9 cellular contexts compared by ENCODE assay signal in genomic region chr13:80276371-80277289, GRCh38.
A peak's percentile ranks its signal among the peaks of the same experiment; 100 is the strongest.
DNase-seq lines count a peak whose midpoint lies in the region; ATAC-seq lines count a peak whose summit lies in the region.
"Had no signal": no experiment of that assay in that cellular context is flagged by ENCODE, and none has a peak within 500 bp of the region (broad histone marks: within the 10 kb centered on the region; RNA-seq: fewer than 3 reads in every experiment).

No MANE protein-coding gene starts in this region.

- peak; percentile 68 for DNase-seq in EL
- peak; percentile 66 for DNase-seq in NCI-H2196 (lab: John Stamatoyannopoulos, UW; ENCODE audit: unreplicated experiment)
- peak; percentile 31 for DNase-seq in dedifferentiated amniotic fluid mesenchymal stem cell (ENCODE audit: extremely low spot score)
- DNase-seq in midbrain (lab: John Stamatoyannopoulos, UW): peak; percentile 68
- DNase-seq in 8988T: no peak
- DNase-seq in stimulated activated CD4-positive, alpha-beta T cell treated with anti-CD3 and anti-CD28 coated beads, Interleukin-2, amount 100 ng/mL, for 24 hours: no peak
- DNase-seq: left cardiac atrium had no signal

- ATAC-seq in HG02970 (IDR thresholded peaks at IDR 0.05; ENCODE audit: low FRiP score, unreplicated experiment) (no peak), HG03175 (IDR thresholded peaks at IDR 0.05; ENCODE audit: unreplicated experiment) (no peak)

Comparison
In these comparisons a context has a peak if more than half of its experiments do, and no peak if none do; other contexts are left out.
1. DNase-seq: peak in EL (single experiment), NCI-H2196 (single experiment), dedifferentiated amniotic fluid mesenchymal stem cell (single experiment) and midbrain (single experiment); none in 8988T (single experiment) and stimulated activated CD4-positive, alpha-beta T cell treated with anti-CD3 and anti-CD28 coated beads, Interleukin-2, amount 100 ng/mL, for 24 hours (0 of 2).